9 cellular contexts compared by ENCODE assay signal in the genomic region with DNA sequence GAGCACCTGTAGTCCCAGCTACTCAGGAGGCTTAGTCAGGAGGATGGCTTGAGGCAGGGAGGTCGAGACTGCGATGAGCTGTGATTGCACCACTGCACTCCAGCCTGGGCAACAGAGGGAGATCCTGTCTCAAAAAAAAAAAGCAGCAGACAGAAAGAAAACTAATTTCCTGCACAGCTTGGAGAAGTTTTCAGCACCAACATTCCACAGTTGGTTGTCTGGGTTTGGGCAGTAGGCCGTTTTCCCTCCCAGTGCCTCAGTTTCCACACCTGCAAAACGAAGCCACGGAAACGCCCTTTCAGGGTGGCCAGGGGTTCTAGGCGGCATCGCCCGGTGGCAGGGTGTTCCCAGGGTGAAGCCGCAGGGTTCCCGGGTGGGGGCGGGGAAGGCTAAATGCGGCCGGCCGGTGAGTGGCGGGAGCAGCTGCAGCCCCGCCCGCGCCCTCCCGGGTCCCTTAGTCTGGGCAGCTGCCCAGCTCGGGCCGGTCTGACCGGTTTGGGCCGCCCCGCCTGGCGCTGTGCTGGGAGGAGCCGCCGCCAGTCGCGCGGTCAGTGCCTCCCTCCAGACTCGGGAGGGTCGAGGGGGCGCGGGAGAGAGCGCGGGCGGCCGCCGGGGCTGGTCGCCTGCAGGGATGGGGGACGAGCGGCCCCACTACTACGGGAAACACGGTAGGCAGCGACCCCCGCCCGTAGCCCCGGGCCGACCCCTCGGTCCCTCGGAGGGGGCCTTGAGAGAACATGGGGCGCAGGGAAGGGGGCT. TPM values are rescaled to one million over a fixed set of nuclear protein-coding genes. Genes with fewer than 3 reads are reported as not detected.
DNase-seq lines count a peak whose midpoint lies in the region; ATAC-seq and FAIRE-seq lines count a peak whose summit lies in the region.
"Had no signal": no experiment of that assay in that cellular context is flagged by ENCODE, and none has a peak within 500 bp of the region (broad histone marks: within the 10 kb centered on the region; RNA-seq: fewer than 3 reads in every experiment).

A gene (plus strand): TSS at position 551 of the 759 bp plus-strand sequence. CDS start 81 bp downstream, at position 632.

- 14 to 30% (median 25%) methylated on average over 33 to 53 of the region's 53 CpGs for WGBS in small intestine, 3 donors

- peak within 1 kb of the TSS; percentile 29 to 34 for H3K27ac ChIP-seq in small intestine (ENCODE audit: low read depth in 1 of 2, low read length in 1 of 2)

- DNase-seq in DMS 273 (lab: John Stamatoyannopoulos, UW; ENCODE audit: unreplicated experiment): peak; percentile 53
- no peak for DNase-seq in DMS 273 treated with DMSO at 0.1 percent for 48 hours (lab: John Stamatoyannopoulos, UW)
- DNase-seq in NCI-H69 (lab: John Stamatoyannopoulos, UW): peak; percentile 81
- DNase-seq in kidney tubule cell (ENCODE audit: low spot score): peak; percentile 83
- DNase-seq in small intestine: peak; percentile 87
- DNase-seq in NCI-H2107 treated with DMSO at 0.1 percent for 48 hours (lab: John Stamatoyannopoulos, UW; ENCODE audit: unreplicated experiment): no peak

- peak within 1 kb of the TSS; percentile 32 for H3K4me3 Mint-ChIP-seq in dendritic cell treated with granulocyte-macrophage colony-stimulating factor and Interleukin-4, amounts not matched to agents 40 ng/mL and 50 ng/mL, for 4 days

- H3K27ac Mint-ChIP-seq in dendritic cell treated with granulocyte-macrophage colony-stimulating factor and Interleukin-4, amounts not matched to agents 40 ng/mL and 50 ng/mL, for 4 days: no peak within 1 kb of the TSS

- H3K4me1 ChIP-seq in small intestine (ENCODE audit: control insufficient read depth in 2 of 2, insufficient read depth in 1 of 2, low read depth in 1 of 2, low read length in 1 of 2): peaks cover 2 to 4% of the 10 kb centered on the region in 2 donors

- FAIRE-seq in small intestine (lab: Jason Lieb, UNC): no peak
- FAIRE-seq: A204.1 had no signal

- no peaks in the 10 kb centered on the region for H3K9me3 ChIP-seq in small intestine (ENCODE audit: control insufficient read depth, low read depth)

- H3K27me3 ChIP-seq in small intestine (ENCODE audit: control insufficient read depth in 2 of 2, insufficient read depth in 2 of 2, low read length in 2 of 2): no peaks in the 10 kb centered on the region

- H3K27me3 Mint-ChIP-seq in dendritic cell treated with granulocyte-macrophage colony-stimulating factor and Interleukin-4, amounts not matched to agents 40 ng/mL and 50 ng/mL, for 4 days: peaks cover 8% of the 10 kb centered on the region

- no peaks in the 10 kb centered on the region for H3K36me3 Mint-ChIP-seq in dendritic cell treated with granulocyte-macrophage colony-stimulating factor and Interleukin-4, amounts not matched to agents 40 ng/mL and 50 ng/mL, for 4 days (ENCODE audit: low read depth)

- ATAC-seq in GM18520 (IDR thresholded peaks at IDR 0.05; ENCODE audit: unreplicated experiment): no peak

- H3K9me3 Mint-ChIP-seq in dendritic cell treated with granulocyte-macrophage colony-stimulating factor and Interleukin-4, amounts not matched to agents 40 ng/mL and 50 ng/mL, for 4 days: no peaks in the 10 kb centered on the region

- peaks cover 9% of the 10 kb centered on the region for H3K4me1 Mint-ChIP-seq in dendritic cell treated with granulocyte-macrophage colony-stimulating factor and Interleukin-4, amounts not matched to agents 40 ng/mL and 50 ng/mL, for 4 days (ENCODE audit: low read depth)

- intact Hi-C loops in dendritic cell treated with granulocyte-macrophage colony-stimulating factor and Interleukin-4, amounts not matched to agents 40 ng/mL and 50 ng/mL, for 4 days (cut with micrococcal nuclease): no loop called here

- H3K4me3 ChIP-seq in small intestine (ENCODE audit: low read depth in 1 of 2, low read length in 2 of 2): peak within 1 kb of the TSS; percentile 53 to 65

- no peaks in the 10 kb centered on the region for H3K36me3 ChIP-seq in small intestine (ENCODE audit: control insufficient read depth in 2 of 2, insufficient read depth in 2 of 2, low read length in 2 of 2)

RNA-seq across cellular contexts. Expression of the gene that starts here (rescaled TPM):
- polyA plus RNA-seq in small intestine: 10 to 100 TPM in 2 of 3 donors, 1 to 10 TPM in 1; 5.7 to 41.6 (median 11.0) TPM

Comparison
In these comparisons a context has a peak if more than half of its experiments do, and no peak if none do; other contexts are left out.
1. DNase-seq: peak in DMS 273 (single experiment), NCI-H69 (single experiment), kidney tubule cell (single experiment) and small intestine (single experiment); none in DMS 273 treated with DMSO at 0.1 percent for 48 hours (single experiment) and NCI-H2107 treated with DMSO at 0.1 percent for 48 hours (single experiment).